Comparison of ENCODE assay signal across 14 cellular contexts in the genomic region with DNA sequence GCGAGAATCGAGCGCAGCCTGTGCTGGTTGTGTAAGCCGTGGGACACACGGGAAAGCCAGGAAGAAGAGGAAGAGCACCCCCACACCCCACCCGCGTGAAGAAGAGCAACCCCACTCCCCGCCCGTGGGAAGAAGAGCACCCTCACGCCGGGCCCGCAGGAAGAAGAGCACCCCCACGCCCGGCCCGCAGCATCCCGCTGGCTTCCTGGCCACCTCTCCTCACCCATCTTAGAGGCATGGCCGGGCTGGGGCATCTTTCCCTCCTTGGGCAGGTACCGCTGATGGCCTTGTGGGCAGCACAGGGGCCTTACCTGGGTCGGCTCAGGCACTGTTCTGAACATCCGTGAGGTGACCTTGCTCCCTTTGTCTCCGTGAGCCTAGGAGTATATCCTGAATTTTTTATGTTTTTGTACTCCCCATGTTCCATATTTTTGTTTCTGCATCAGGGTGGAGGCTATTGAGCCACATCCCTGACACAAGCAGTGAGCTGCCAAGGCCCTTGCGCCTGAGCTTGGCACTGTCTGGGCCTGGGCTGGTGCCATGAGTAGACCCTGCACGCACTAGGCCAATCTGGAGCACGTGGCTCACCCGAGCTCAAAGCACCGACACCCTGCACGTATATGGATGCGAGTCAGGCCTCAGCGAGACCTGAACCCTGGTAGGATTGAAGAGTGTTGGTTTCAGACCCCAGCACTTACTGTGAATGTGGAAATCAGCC.
"Had no signal": no experiment of that assay in that cellular context is flagged by ENCODE, and none has a peak within 500 bp of the region (broad histone marks: within the 10 kb centered on the region; RNA-seq: fewer than 3 reads in every experiment).

No MANE protein-coding gene starts in this region.

- H3K9me3 Mint-ChIP-seq: activated naive CD8-positive, alpha-beta T cell treated with anti-CD3 and anti-CD28 coated beads for 36 hours; activated T-helper 17 cell treated with anti-CD3 and anti-CD28 coated beads, Interleukin-2, amount 50 U/mL, for 72 hours had no signal

- H3K4me3 ChIP-seq: cardiac muscle cell, dorsolateral prefrontal cortex, hepatocyte, psoas muscle, right lobe of liver, SK-N-MC had no signal

- DNase-seq: activated naive CD4-positive, alpha-beta T cell; activated naive CD8-positive, alpha-beta T cell treated with anti-CD3 and anti-CD28 coated beads for 36 hours; activated T-cell treated with anti-CD3 and anti-CD28 coated beads, Interleukin-2, amount 50 U/mL, for 1 hour; amniotic stem cell; foreskin keratinocyte; stimulated activated naive CD4-positive, alpha-beta T cell; T1000 had no signal

- H3K27me3 Mint-ChIP-seq: activated naive CD8-positive, alpha-beta T cell treated with anti-CD3 and anti-CD28 coated beads for 36 hours; activated T-helper 17 cell treated with anti-CD3 and anti-CD28 coated beads, Interleukin-2, amount 50 U/mL, for 72 hours had no signal

- ATAC-seq: activated T-helper 17 cell treated with anti-CD3 and anti-CD28 coated beads, Interleukin-2, amount 50 U/mL, for 72 hours; foreskin keratinocyte; right lobe of liver had no signal

- H3K27me3 ChIP-seq: cardiac muscle cell, dorsolateral prefrontal cortex, foreskin keratinocyte, hepatocyte, right lobe of liver had no signal

- H3K4me3 Mint-ChIP-seq: activated naive CD8-positive, alpha-beta T cell treated with anti-CD3 and anti-CD28 coated beads for 36 hours; activated T-helper 17 cell treated with anti-CD3 and anti-CD28 coated beads, Interleukin-2, amount 50 U/mL, for 72 hours had no signal

- H3K27ac ChIP-seq: cardiac muscle cell, dorsolateral prefrontal cortex, foreskin keratinocyte, hepatocyte, psoas muscle, right lobe of liver, SK-N-MC had no signal

- H3K27ac Mint-ChIP-seq: activated naive CD8-positive, alpha-beta T cell treated with anti-CD3 and anti-CD28 coated beads for 36 hours; activated T-helper 17 cell treated with anti-CD3 and anti-CD28 coated beads, Interleukin-2, amount 50 U/mL, for 72 hours had no signal

- H3K9me3 ChIP-seq: psoas muscle, right lobe of liver had no signal

- H3K4me1 ChIP-seq: foreskin keratinocyte, right lobe of liver had no signal
